In genomic region chr1:206911064-206911663, GRCh38 we compare ENCODE assay signal across 9 cellular contexts. TPM values are rescaled to one million over a fixed set of nuclear protein-coding genes. Genes with fewer than 3 reads are reported as not detected.
A peak's percentile ranks its signal among the peaks of the same experiment; 100 is the strongest.
DNase-seq lines count a peak whose midpoint lies in the region; ATAC-seq and TF ChIP-seq lines count a peak whose summit lies in the region.
"Had no signal": no experiment of that assay in that cellular context is flagged by ENCODE, and none has a peak within 500 bp of the region (broad histone marks: within the 10 kb centered on the region; RNA-seq: fewer than 3 reads in every experiment).

No MANE protein-coding gene starts in this region.

- no peak overlapping the region for H3K27ac ChIP-seq in SK-N-SH (ENCODE audit: low read depth in 2 of 2, low read length in 1 of 2)

- POLR2A ChIA-PET in SK-N-SH (lab: Yijun Ruan, JAX) = no interaction called here

- H3K4me1 Mint-ChIP-seq in activated CD4-positive, alpha-beta T cell treated with anti-CD3 and anti-CD28 coated beads, Interleukin-2, amount 10 ng/mL, durations not matched to agents 24 days and 14 days = peaks cover 55% of the 10 kb centered on the region
- H3K4me1 Mint-ChIP-seq in natural killer cell treated with Interleukin-12 subunit alpha and Interleukin-12 subunit beta and Interleukin-15 and Interleukin-18, amount 100 ng/mL, for 72 hours (ENCODE audit: low read depth in 2 of 2) = peaks cover 55 to 56% of the 10 kb centered on the region in 2 donors

- no peaks in the 10 kb centered on the region for H3F3A ChIP-seq in SK-N-SH (replicated peaks; ENCODE audit: insufficient read depth)

- H2AFZ ChIP-seq in SK-N-SH (ENCODE audit: low read depth) = no peak overlapping the region

- peaks cover 67% of the 10 kb centered on the region for H3K36me3 Mint-ChIP-seq in activated CD4-positive, alpha-beta T cell treated with anti-CD3 and anti-CD28 coated beads, Interleukin-2, amount 10 ng/mL, durations not matched to agents 24 days and 14 days (ENCODE audit: low read depth)
- H3K36me3 Mint-ChIP-seq in natural killer cell treated with Interleukin-12 subunit alpha and Interleukin-12 subunit beta and Interleukin-15 and Interleukin-18, amount 100 ng/mL, for 72 hours = no peaks in the 10 kb centered on the region

- H3K9me3 Mint-ChIP-seq in activated CD4-positive, alpha-beta T cell treated with anti-CD3 and anti-CD28 coated beads, Interleukin-2, amount 10 ng/mL, durations not matched to agents 24 days and 14 days = no peaks in the 10 kb centered on the region
- no peaks in the 10 kb centered on the region for H3K9me3 Mint-ChIP-seq in natural killer cell treated with Interleukin-12 subunit alpha and Interleukin-12 subunit beta and Interleukin-15 and Interleukin-18, amount 100 ng/mL, for 72 hours
- H3K9me3 Mint-ChIP-seq: activated naive CD8-positive, alpha-beta T cell treated with anti-CD3 and anti-CD28 coated beads, Interleukin-2, amount 10 ng/mL, durations not matched to agents 7 days and 5 days had no signal

- no peak overlapping the region for H3K27ac Mint-ChIP-seq in activated CD4-positive, alpha-beta T cell treated with anti-CD3 and anti-CD28 coated beads, Interleukin-2, amount 10 ng/mL, durations not matched to agents 24 days and 14 days
- no peak overlapping the region for H3K27ac Mint-ChIP-seq in natural killer cell treated with Interleukin-12 subunit alpha and Interleukin-12 subunit beta and Interleukin-15 and Interleukin-18, amount 100 ng/mL, for 72 hours
- H3K27ac Mint-ChIP-seq: activated naive CD8-positive, alpha-beta T cell treated with anti-CD3 and anti-CD28 coated beads, Interleukin-2, amount 10 ng/mL, durations not matched to agents 7 days and 5 days had no signal

- no peak for TF ChIP-seq EP300 in SK-N-SH (IDR thresholded peaks at IDR 0.05; ENCODE audit: borderline replicate concordance in 1 of 2, low read depth in 1 of 2, low read length in 1 of 2)

- no peaks in the 10 kb centered on the region for H3K9me3 ChIP-seq in SK-N-SH

- H3K4me3 Mint-ChIP-seq in activated CD4-positive, alpha-beta T cell treated with anti-CD3 and anti-CD28 coated beads, Interleukin-2, amount 10 ng/mL, durations not matched to agents 24 days and 14 days = no peak overlapping the region
- H3K4me3 Mint-ChIP-seq in natural killer cell treated with Interleukin-12 subunit alpha and Interleukin-12 subunit beta and Interleukin-15 and Interleukin-18, amount 100 ng/mL, for 72 hours = peak overlapping the region; percentile 33

- H3K4me1 ChIP-seq in SK-N-SH (ENCODE audit: control insufficient read depth in 1 of 2, insufficient read depth in 2 of 2, low read depth in 1 of 2, low read length in 1 of 2) = peaks cover 0 to 10% of the 10 kb centered on the region in 2 experiments; a peak in 1 of 4 replicates

- TF ChIP-seq CTCF in SK-N-SH (IDR thresholded peaks at IDR 0.05) = peak; percentile 91

- no peaks in the 10 kb centered on the region for H4K20me1 ChIP-seq in SK-N-SH (ENCODE audit: insufficient read depth)

- ATAC-seq in natural killer cell treated with Interleukin-12 subunit alpha and Interleukin-12 subunit beta and Interleukin-15 and Interleukin-18, amount 100 ng/mL, for 72 hours = peak; percentile 43 to 64
- ATAC-seq in GM21723 (IDR thresholded peaks at IDR 0.05; ENCODE audit: unreplicated experiment) = no peak

- intact Hi-C loops in activated CD4-positive, alpha-beta T cell treated with anti-CD3 and anti-CD28 coated beads, Interleukin-2, amount 10 ng/mL, durations not matched to agents 24 days and 14 days (cut with micrococcal nuclease) = loop anchor here (1.0 kb wide), 1 partner anchor 276 kb away; the partner anchor contains the start of gene DYRK3

- WGBS in SK-N-SH (ENCODE audit: low lambda C conversion rate) = 0% methylated on average over 1 of the region's 1 CpG

- no peaks in the 10 kb centered on the region for H3K36me3 ChIP-seq in SK-N-SH (replicated peaks in 1 of 2; ENCODE audit: control insufficient read depth in 1 of 2, insufficient read depth in 2 of 2, low read length in 1 of 2)

- H3K4me2 ChIP-seq in SK-N-SH = no peak overlapping the region

- H3K9me2 ChIP-seq in SK-N-SH = no peaks in the 10 kb centered on the region

- DNase-seq in activated CD4-positive, alpha-beta T cell treated with anti-CD3 and anti-CD28 coated beads, Interleukin-2, amount 10 ng/mL, durations not matched to agents 24 days and 14 days = peak; percentile 81
- DNase-seq in activated CD4-positive, alpha-beta T cell treated with anti-CD3 and anti-CD28 coated beads, Interleukin-2, amount 50 U/mL, for 4 hours = no peak
- peak; percentile 63 to 67 for DNase-seq in Kasumi-1 (lab: John Stamatoyannopoulos, UW)
- peak; percentile 77 for DNase-seq in SK-N-SH
- peak; percentile 78 for DNase-seq in epidermal melanocyte (ENCODE audit: insufficient read length, low spot score)
- no peak for DNase-seq in natural killer cell treated with Interleukin-12 subunit alpha and Interleukin-12 subunit beta and Interleukin-15 and Interleukin-18, amount 100 ng/mL, for 72 hours (ENCODE audit: low spot score)
- no peak for DNase-seq in putamen (ENCODE audit: low spot score)
- DNase-seq: activated naive CD8-positive, alpha-beta T cell treated with anti-CD3 and anti-CD28 coated beads, Interleukin-2, amount 10 ng/mL, durations not matched to agents 7 days and 5 days had no signal

- CTCF ChIA-PET in SK-N-SH (lab: Yijun Ruan, JAX) = interaction anchor here (0.7 to 9.4 kb wide), 50 partner anchors 9 to 431 kb away, joined by 3 to 380 read pairs (median 8); partner anchors contain the start of genes DYRK3, FCMR, IL20 and IL24

- peak; percentile 76 for TF ChIP-seq RAD21 in SK-N-SH (IDR thresholded peaks at IDR 0.05; ENCODE audit: low read length)

- H3K27me3 ChIP-seq in SK-N-SH (ENCODE audit: insufficient read depth) = peaks cover 36% of the 10 kb centered on the region

- H3K79me2 ChIP-seq in SK-N-SH (ENCODE audit: insufficient read depth) = no peaks in the 10 kb centered on the region

- H3K27me3 Mint-ChIP-seq in activated CD4-positive, alpha-beta T cell treated with anti-CD3 and anti-CD28 coated beads, Interleukin-2, amount 10 ng/mL, durations not matched to agents 24 days and 14 days = peaks cover 3% of the 10 kb centered on the region
- H3K27me3 Mint-ChIP-seq in natural killer cell treated with Interleukin-12 subunit alpha and Interleukin-12 subunit beta and Interleukin-15 and Interleukin-18, amount 100 ng/mL, for 72 hours = no peaks in the 10 kb centered on the region
- H3K27me3 Mint-ChIP-seq: activated naive CD8-positive, alpha-beta T cell treated with anti-CD3 and anti-CD28 coated beads, Interleukin-2, amount 10 ng/mL, durations not matched to agents 7 days and 5 days had no signal

- no peak overlapping the region for H3K4me3 ChIP-seq in SK-N-SH (ENCODE audit: low read depth in 2 of 2, low read length in 1 of 2)

- H3K9ac ChIP-seq in SK-N-SH = no peak overlapping the region

TF ChIP-seq in SK-N-SH, 30 proteins besides CTCF, POLR2A, EP300 and RAD21 (continues in another document):
- TF ChIP-seq SMC3 (IDR thresholded peaks at IDR 0.05; ENCODE audit: low read depth, low read length) (peak; percentile 51), YY1 (IDR thresholded peaks at IDR 0.05; ENCODE audit: low read depth) (no peak), TCF12 (IDR thresholded peaks at IDR 0.05) (no peak), TAF1 (IDR thresholded peaks at IDR 0.05; ENCODE audit: borderline replicate concordance, low read depth, low read length) (no peak)

RNA-seq across cellular contexts. Expression of gene FCMR, which starts 10.6 kb away (rescaled TPM):
- 19.6 and 23.2 TPM in 2 replicates for total RNA-seq in activated CD4-positive, alpha-beta T cell treated with anti-CD3 and anti-CD28 coated beads, Interleukin-2, amount 10 ng/mL, durations not matched to agents 24 days and 14 days
- 0.05 and 0.15 TPM in 2 replicates for polyA plus RNA-seq in SK-N-SH (2012; rRNA removed)
- 0.03 and 0.14 TPM in 2 replicates for polyA plus RNA-seq in SK-N-SH (2012; cell fraction: cytosol; rRNA removed)
- polyA plus RNA-seq in SK-N-SH (2012; cell fraction: nucleus; rRNA removed) = not detected in 2 replicates
- total RNA-seq in natural killer cell treated with Interleukin-12 subunit alpha and Interleukin-12 subunit beta and Interleukin-15 and Interleukin-18, amount 100 ng/mL, for 72 hours = 1 to 10 TPM; 4.1 to 6.8 TPM

RNA-seq across cellular contexts. Expression of gene IL24, which starts 13.9 kb away (rescaled TPM):
- total RNA-seq in activated CD4-positive, alpha-beta T cell treated with anti-CD3 and anti-CD28 coated beads, Interleukin-2, amount 10 ng/mL, durations not matched to agents 24 days and 14 days = 5.1 and 5.9 TPM in 2 replicates
- 0.03 TPM in 1 of 2 replicates, not detected in the other for polyA plus RNA-seq in SK-N-SH (2012; rRNA removed)
- 0.03 TPM in 1 of 2 replicates, not detected in the other for polyA plus RNA-seq in SK-N-SH (2012; cell fraction: cytosol; rRNA removed)
- polyA plus RNA-seq in SK-N-SH (2012; cell fraction: nucleus; rRNA removed) = not detected in 2 replicates
- total RNA-seq in natural killer cell treated with Interleukin-12 subunit alpha and Interleukin-12 subunit beta and Interleukin-15 and Interleukin-18, amount 100 ng/mL, for 72 hours = not detected
- total RNA-seq: activated naive CD8-positive, alpha-beta T cell treated with anti-CD3 and anti-CD28 coated beads, Interleukin-2, amount 10 ng/mL, durations not matched to agents 7 days and 5 days had no signal

RNA-seq across cellular contexts. Expression of gene PIGR, which starts 35.1 kb away (rescaled TPM):
- total RNA-seq in activated CD4-positive, alpha-beta T cell treated with anti-CD3 and anti-CD28 coated beads, Interleukin-2, amount 10 ng/mL, durations not matched to agents 24 days and 14 days = 0.07 TPM in 1 of 2 replicates, not detected in the other
- not detected in 2 replicates for polyA plus RNA-seq in SK-N-SH (2012; rRNA removed)
- not detected in 2 replicates for polyA plus RNA-seq in SK-N-SH (2012; cell fraction: cytosol; rRNA removed)
- polyA plus RNA-seq in SK-N-SH (2012; cell fraction: nucleus; rRNA removed) = not detected in 2 replicates
- under 1 TPM in 1 of 2 donors, not detected in 1; 0.08 TPM for total RNA-seq in natural killer cell treated with Interleukin-12 subunit alpha and Interleukin-12 subunit beta and Interleukin-15 and Interleukin-18, amount 100 ng/mL, for 72 hours
- total RNA-seq: activated naive CD8-positive, alpha-beta T cell treated with anti-CD3 and anti-CD28 coated beads, Interleukin-2, amount 10 ng/mL, durations not matched to agents 7 days and 5 days had no signal

RNA-seq across cellular contexts. Expression of gene IL20, which starts 45.7 kb away (rescaled TPM):
- total RNA-seq in activated CD4-positive, alpha-beta T cell treated with anti-CD3 and anti-CD28 coated beads, Interleukin-2, amount 10 ng/mL, durations not matched to agents 24 days and 14 days = not detected in 2 replicates
- not detected in 2 replicates for polyA plus RNA-seq in SK-N-SH (2012; rRNA removed)
- not detected in 2 replicates for polyA plus RNA-seq in SK-N-SH (2012; cell fraction: cytosol; rRNA removed)
- polyA plus RNA-seq in SK-N-SH (2012; cell fraction: nucleus; rRNA removed) = not detected in 2 replicates
- not detected for total RNA-seq in natural killer cell treated with Interleukin-12 subunit alpha and Interleukin-12 subunit beta and Interleukin-15 and Interleukin-18, amount 100 ng/mL, for 72 hours
- total RNA-seq: activated naive CD8-positive, alpha-beta T cell treated with anti-CD3 and anti-CD28 coated beads, Interleukin-2, amount 10 ng/mL, durations not matched to agents 7 days and 5 days had no signal

RNA-seq across cellular contexts. Expression of gene FCAMR, which starts 59.1 kb away (rescaled TPM):
- not detected in 2 replicates for total RNA-seq in activated CD4-positive, alpha-beta T cell treated with anti-CD3 and anti-CD28 coated beads, Interleukin-2, amount 10 ng/mL, durations not matched to agents 24 days and 14 days
- polyA plus RNA-seq in SK-N-SH (2012; rRNA removed) = not detected in 2 replicates
- polyA plus RNA-seq in SK-N-SH (2012; cell fraction: cytosol; rRNA removed) = not detected in 2 replicates
- not detected in 2 replicates for polyA plus RNA-seq in SK-N-SH (2012; cell fraction: nucleus; rRNA removed)
- not detected for total RNA-seq in natural killer cell treated with Interleukin-12 subunit alpha and Interleukin-12 subunit beta and Interleukin-15 and Interleukin-18, amount 100 ng/mL, for 72 hours

Comparison
In these comparisons a context has a peak if more than half of its experiments do, and no peak if none do; other contexts are left out.
1. DNase-seq: peak in activated CD4-positive, alpha-beta T cell treated with anti-CD3 and anti-CD28 coated beads, Interleukin-2, amount 10 ng/mL, durations not matched to agents 24 days and 14 days (single experiment), Kasumi-1 (2 of 2), SK-N-SH (single experiment) and epidermal melanocyte (single experiment); none in activated CD4-positive, alpha-beta T cell treated with anti-CD3 and anti-CD28 coated beads, Interleukin-2, amount 50 U/mL, for 4 hours (0 of 2), natural killer cell treated with Interleukin-12 subunit alpha and Interleukin-12 subunit beta and Interleukin-15 and Interleukin-18, amount 100 ng/mL, for 72 hours (single experiment) and putamen (single experiment).